ENCODE assay signal across 18 cellular contexts in the genomic region with DNA sequence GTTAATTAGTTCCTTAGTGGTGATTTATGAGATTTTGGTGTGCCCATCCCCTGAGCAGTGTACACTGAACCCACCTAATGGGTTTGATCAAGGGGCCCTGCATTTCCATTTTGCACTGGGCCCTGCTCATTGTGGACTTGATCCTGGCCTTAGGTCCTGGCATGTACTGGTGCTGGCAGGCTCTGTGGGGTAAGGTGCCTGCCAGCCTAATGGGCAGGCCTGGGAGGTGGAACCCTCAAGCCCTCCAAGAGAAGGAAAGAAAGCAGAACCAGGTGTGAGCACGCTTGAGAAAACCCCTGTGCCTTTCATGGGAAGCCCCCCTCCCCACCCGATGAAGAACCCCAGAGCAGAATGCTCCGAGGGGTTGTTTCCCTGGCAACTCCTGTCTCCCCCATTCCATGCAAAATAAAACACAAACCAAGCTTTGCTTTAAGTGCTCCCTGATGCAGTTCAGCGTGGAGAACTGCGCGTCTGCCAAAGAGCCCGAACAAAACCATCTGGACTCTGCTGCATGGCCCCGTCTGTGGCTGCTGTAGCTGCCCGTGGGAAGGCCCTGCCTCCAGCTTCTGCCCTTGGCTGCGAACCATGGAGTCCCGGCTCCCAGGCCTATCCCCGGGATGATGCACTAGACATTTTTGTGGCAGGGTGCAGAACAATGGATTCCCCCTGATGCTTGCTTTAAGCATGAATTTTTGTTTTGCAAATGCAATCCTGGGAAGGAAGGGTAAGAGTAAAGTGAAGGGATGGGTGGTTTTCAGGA.
DNase-seq lines count a peak whose midpoint lies in the region; TF ChIP-seq lines count a peak whose summit lies in the region.
"Had no signal": no experiment of that assay in that cellular context is flagged by ENCODE, and none has a peak within 500 bp of the region (broad histone marks: within the 10 kb centered on the region; RNA-seq: fewer than 3 reads in every experiment).

No MANE protein-coding gene starts in this region.

- peak overlapping the region; percentile 84; the same call in 1 of the 2 replicates for H3K4me2 ChIP-seq in OCI-LY3 (ENCODE audit: low read length)

- no peaks in the 10 kb centered on the region for H3K36me3 ChIP-seq in OCI-LY3 (replicated peaks; ENCODE audit: low read depth, low read length)
- H3K36me3 ChIP-seq: SJSA1, uterus had no signal

- no peaks in the 10 kb centered on the region for H3K9me3 ChIP-seq in OCI-LY3 (ENCODE audit: insufficient read depth, low read length)
- H3K9me3 ChIP-seq: esophagus muscularis mucosa, SJSA1, uterus had no signal

- no peak overlapping the region for H3K27ac ChIP-seq in OCI-LY3 (ENCODE audit: low read length)
- H3K27ac ChIP-seq: esophagus muscularis mucosa, parathyroid adenoma, SJSA1, uterus had no signal

- H3K36me3 Mint-ChIP-seq in osteocyte (ENCODE audit: unreplicated experiment), result peaks cover 20% of the 10 kb centered on the region
- H3K36me3 Mint-ChIP-seq in activated naive CD8-positive, alpha-beta T cell treated with anti-CD3 and anti-CD28 coated beads for 36 hours, result no peaks in the 10 kb centered on the region

- H3K4me3 Mint-ChIP-seq in osteocyte (ENCODE audit: unreplicated experiment), result no peak overlapping the region
- H3K4me3 Mint-ChIP-seq in activated naive CD8-positive, alpha-beta T cell treated with anti-CD3 and anti-CD28 coated beads for 36 hours, result no peak overlapping the region
- H3K4me3 Mint-ChIP-seq: B cell; stimulated activated naive CD8-positive, alpha-beta T cell treated with anti-CD3 and anti-CD28 coated beads, Interleukin-15, Interleukin-2, amounts not matched to agents 100 ng/mL and 50 ng/mL, for 24 hours had no signal

- H3K27ac Mint-ChIP-seq in osteocyte (ENCODE audit: unreplicated experiment), result peak overlapping the region; percentile 91
- H3K27ac Mint-ChIP-seq in activated naive CD8-positive, alpha-beta T cell treated with anti-CD3 and anti-CD28 coated beads for 36 hours, result no peak overlapping the region
- H3K27ac Mint-ChIP-seq: B cell; stimulated activated naive CD8-positive, alpha-beta T cell treated with anti-CD3 and anti-CD28 coated beads, Interleukin-15, Interleukin-2, amounts not matched to agents 100 ng/mL and 50 ng/mL, for 24 hours had no signal

- DNase-seq in Ammon's horn (ENCODE audit: low spot score) (peak; percentile 64), fibroblast of mammary gland (ENCODE audit: low read depth) (peak; percentile 49), osteocyte (ENCODE audit: extremely low spot score, unreplicated experiment) (no peak), NCI-H146 treated with DMSO at 0.1 percent for 48 hours (lab: John Stamatoyannopoulos, UW; ENCODE audit: unreplicated experiment) (no peak)
- no peak for DNase-seq in stimulated activated CD4-positive, alpha-beta T cell treated with anti-CD3 and anti-CD28 coated beads, Interleukin-2, amount 100 ng/mL, for 48 hours
- DNase-seq in stimulated activated CD4-positive, alpha-beta T cell treated with anti-CD3 and anti-CD28 coated beads, Interleukin-2, amount 100 ng/mL, for 24 hours, result no peak
- DNase-seq in activated naive CD8-positive, alpha-beta T cell treated with anti-CD3 and anti-CD28 coated beads for 36 hours, result no peak
- DNase-seq: activated gamma-delta T cell, cortex of kidney, kidney glomerular epithelial cell, NCI-H524 treated with DMSO at 0.1 percent for 48 hours, uterus had no signal

- no peak for TF ChIP-seq CTCF in OCI-LY3 (IDR thresholded peaks at IDR 0.05; ENCODE audit: low read depth, low read length)
- no peak for TF ChIP-seq CTCF in fibroblast of mammary gland (conservative IDR thresholded peaks at IDR 0.05; ENCODE audit: control insufficient read depth, insufficient read depth, low read depth, low read length)
- no peak for TF ChIP-seq CTCF in osteocyte (IDR thresholded peaks at IDR 0.05)

- H3K4me3 ChIP-seq in OCI-LY3 (ENCODE audit: low read length) (no peak overlapping the region), fibroblast of mammary gland (ENCODE audit: control insufficient read depth, low read depth, low read length) (no peak overlapping the region)
- H3K4me3 ChIP-seq: esophagus muscularis mucosa, SJSA1, uterus had no signal

- H3K27me3 Mint-ChIP-seq in osteocyte (ENCODE audit: unreplicated experiment), result no peaks in the 10 kb centered on the region
- H3K27me3 Mint-ChIP-seq in activated naive CD8-positive, alpha-beta T cell treated with anti-CD3 and anti-CD28 coated beads for 36 hours, result peaks cover 31% of the 10 kb centered on the region

- H3K9me3 Mint-ChIP-seq in osteocyte (ENCODE audit: unreplicated experiment), result no peaks in the 10 kb centered on the region
- H3K9me3 Mint-ChIP-seq in activated naive CD8-positive, alpha-beta T cell treated with anti-CD3 and anti-CD28 coated beads for 36 hours, result no peaks in the 10 kb centered on the region
- H3K9me3 Mint-ChIP-seq: stimulated activated naive CD8-positive, alpha-beta T cell treated with anti-CD3 and anti-CD28 coated beads, Interleukin-15, Interleukin-2, amounts not matched to agents 100 ng/mL and 50 ng/mL, for 24 hours had no signal

- no peaks in the 10 kb centered on the region for H4K20me1 ChIP-seq in OCI-LY3 (ENCODE audit: insufficient read depth, low read length)

- H3K27me3 ChIP-seq in OCI-LY3 (ENCODE audit: low read depth, low read length), result no peaks in the 10 kb centered on the region
- H3K27me3 ChIP-seq: esophagus muscularis mucosa, SJSA1, uterus had no signal

- no peak overlapping the region; the same call in 1 of the 2 replicates for H3K9ac ChIP-seq in OCI-LY3 (ENCODE audit: low read length)
- H3K9ac ChIP-seq: parathyroid adenoma had no signal

- no peak overlapping the region for H2AFZ ChIP-seq in OCI-LY3 (ENCODE audit: low read depth, low read length)
- H2AFZ ChIP-seq: parathyroid adenoma had no signal

- H3K4me1 Mint-ChIP-seq in osteocyte (ENCODE audit: unreplicated experiment), result peaks cover 87% of the 10 kb centered on the region
- H3K4me1 Mint-ChIP-seq in activated naive CD8-positive, alpha-beta T cell treated with anti-CD3 and anti-CD28 coated beads for 36 hours, result peaks cover 29% of the 10 kb centered on the region

- peaks cover 61% of the 10 kb centered on the region for H3K4me1 ChIP-seq in OCI-LY3 (ENCODE audit: low read length)
- H3K4me1 ChIP-seq: uterus had no signal

- peaks cover 36% of the 10 kb centered on the region for H3K79me2 ChIP-seq in OCI-LY3 (ENCODE audit: low read length)
- H3K79me2 ChIP-seq: parathyroid adenoma had no signal

Comparison
In these comparisons a context has a peak if more than half of its experiments do, and no peak if none do; other contexts are left out.
1. DNase-seq: peak in Ammon's horn (single experiment) and fibroblast of mammary gland (single experiment); none in osteocyte (single experiment), stimulated activated CD4-positive, alpha-beta T cell treated with anti-CD3 and anti-CD28 coated beads, Interleukin-2, amount 100 ng/mL, for 48 hours (0 of 2), stimulated activated CD4-positive, alpha-beta T cell treated with anti-CD3 and anti-CD28 coated beads, Interleukin-2, amount 100 ng/mL, for 24 hours (0 of 2), NCI-H146 treated with DMSO at 0.1 percent for 48 hours (single experiment) and activated naive CD8-positive, alpha-beta T cell treated with anti-CD3 and anti-CD28 coated beads for 36 hours (single experiment).